9 cellular contexts compared by ENCODE assay signal in the genomic region with DNA sequence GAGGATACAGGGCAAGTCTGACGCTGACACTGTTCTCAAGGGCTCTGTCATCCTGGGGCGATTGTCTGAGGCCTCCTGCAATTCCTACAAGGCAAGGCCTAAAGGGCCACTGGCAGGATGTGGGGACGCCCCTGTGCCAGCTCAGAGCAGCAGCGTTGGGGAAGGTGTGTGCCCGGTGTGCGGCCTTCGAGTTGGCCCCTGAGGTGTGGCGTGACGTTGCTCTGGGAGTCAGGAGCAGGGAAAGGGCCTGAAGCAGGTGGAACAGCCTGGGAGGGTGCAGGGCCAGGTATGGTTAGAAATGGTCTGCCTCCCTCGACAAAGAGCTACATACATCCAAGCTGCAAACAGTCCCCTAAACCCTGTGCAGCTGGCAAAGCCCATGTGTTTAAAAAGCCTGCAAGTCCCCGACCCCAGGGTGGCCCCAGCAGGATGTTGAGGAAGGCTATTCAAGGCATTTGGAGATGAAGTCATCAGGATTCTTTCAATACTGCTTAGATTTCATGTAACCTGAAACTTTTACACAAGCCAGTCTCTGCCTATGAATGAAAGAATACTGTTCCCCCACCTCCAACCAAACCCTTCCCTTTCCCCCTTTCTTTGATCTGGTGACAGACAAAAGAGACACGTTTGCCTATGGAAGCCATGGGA.
A peak's percentile ranks its signal among the peaks of the same experiment; 100 is the strongest.
DNase-seq lines count a peak whose midpoint lies in the region; ATAC-seq and TF ChIP-seq lines count a peak whose summit lies in the region.
"Had no signal": no experiment of that assay in that cellular context is flagged by ENCODE, and none has a peak within 500 bp of the region (broad histone marks: within the 10 kb centered on the region; RNA-seq: fewer than 3 reads in every experiment).

No MANE protein-coding gene starts in this region.

- H3K4me3 ChIP-seq in KMS-11 (IDR thresholded peaks at IDR 0.05; ENCODE audit: insufficient read depth, low read depth, low read length), result no peak overlapping the region

- TF ChIP-seq CTCF in KMS-11 (conservative IDR thresholded peaks at IDR 0.05; ENCODE audit: low read depth, low read length), result no peak
- TF ChIP-seq CTCF in CD14-positive monocyte (IDR thresholded peaks at IDR 0.05), result no peak

- no peaks in the 10 kb centered on the region for H3K36me3 ChIP-seq in KMS-11 (ENCODE audit: insufficient read depth)

- H3K4me2 ChIP-seq in KMS-11, result peak overlapping the region; percentile 11; the same call in 1 of the 2 replicates

- in situ Hi-C loops in T47D (cut with HindIII; ENCODE audit: low pct_unique_long_range_greater_than_20kb, low sequenced_read_pairs), result no loop called here

- H3K27ac Mint-ChIP-seq in naive B cell (peak overlapping the region; percentile 89 to 99 (median 92)), CD14-positive monocyte (peak overlapping the region in 1 of 7 donors; percentile 21)
- H3K27ac Mint-ChIP-seq: activated CD4-positive, alpha-beta memory T cell treated with anti-CD3 and anti-CD28 coated beads, Interleukin-2, amount 10 ng/mL, durations not matched to agents 7 days and 5 days had no signal

- H3K27me3 ChIP-seq in KMS-11 (ENCODE audit: insufficient read depth, low read depth), result no peaks in the 10 kb centered on the region

- H4K20me1 ChIP-seq in KMS-11 (ENCODE audit: insufficient read depth), result no peaks in the 10 kb centered on the region

- no peaks in the 10 kb centered on the region for H3K79me2 ChIP-seq in KMS-11 (ENCODE audit: insufficient read depth, low read depth)

- no peak overlapping the region; the same call in 1 of the 2 replicates for H2AFZ ChIP-seq in KMS-11 (ENCODE audit: low read depth)

- ATAC-seq in naive B cell (ENCODE audit: low read depth in 2 of 2), result no peak
- no peak for ATAC-seq in GM19324 (IDR thresholded peaks at IDR 0.05; ENCODE audit: low FRiP score, unreplicated experiment)

- peaks cover 0 to 7% of the 10 kb centered on the region in 2 donors for H3K36me3 Mint-ChIP-seq in naive B cell
- no peaks in the 10 kb centered on the region for H3K36me3 Mint-ChIP-seq in CD14-positive monocyte

- no peak overlapping the region for H3K9ac ChIP-seq in KMS-11

- peaks cover 67 to 81% (median 80%) of the 10 kb centered on the region in 3 donors for H3K4me1 Mint-ChIP-seq in naive B cell
- H3K4me1 Mint-ChIP-seq in CD14-positive monocyte, result no peaks in the 10 kb centered on the region
- H3K4me1 Mint-ChIP-seq: activated CD4-positive, alpha-beta memory T cell treated with anti-CD3 and anti-CD28 coated beads, Interleukin-2, amount 10 ng/mL, durations not matched to agents 7 days and 5 days had no signal

- intact Hi-C loops in CD14-positive monocyte (cut with micrococcal nuclease), result no loop called here

- DNase-seq in DMS53 (lab: John Stamatoyannopoulos, UW) (peak; percentile 42), T47D (ENCODE audit: low read depth in 1 of 2, low spot score in 1 of 2) (peak; percentile 26 to 29), naive B cell (no peak), SKM-1 treated with dmso at 0.1 percent for 144 hours (lab: John Stamatoyannopoulos, UW; ENCODE audit: unreplicated experiment) (no peak), CD14-positive monocyte (ENCODE audit: low spot score) (no peak), NCI-H2227 (lab: John Stamatoyannopoulos, UW; ENCODE audit: unreplicated experiment) (no peak)
- DNase-seq: activated CD4-positive, alpha-beta memory T cell treated with anti-CD3 and anti-CD28 coated beads, Interleukin-2, amount 10 ng/mL, durations not matched to agents 7 days and 5 days had no signal

- H3K4me3 Mint-ChIP-seq in naive B cell, result peak overlapping the region in 7 of 8 donors; percentile 55 to 90 (median 77)
- H3K4me3 Mint-ChIP-seq in CD14-positive monocyte, result no peak overlapping the region
- H3K4me3 Mint-ChIP-seq: activated CD4-positive, alpha-beta memory T cell treated with anti-CD3 and anti-CD28 coated beads, Interleukin-2, amount 10 ng/mL, durations not matched to agents 7 days and 5 days had no signal

- no peak overlapping the region for H3K27ac ChIP-seq in KMS-11

- peaks cover 13% of the 10 kb centered on the region for H3K4me1 ChIP-seq in KMS-11 (ENCODE audit: low read depth, poor library complexity, severe bottlenecking)

- H3K9me3 Mint-ChIP-seq in naive B cell, result peaks cover 0 to 5% (median 0%) of the 10 kb centered on the region in 7 donors
- no peaks in the 10 kb centered on the region for H3K9me3 Mint-ChIP-seq in CD14-positive monocyte
- H3K9me3 Mint-ChIP-seq: activated CD4-positive, alpha-beta memory T cell treated with anti-CD3 and anti-CD28 coated beads, Interleukin-2, amount 10 ng/mL, durations not matched to agents 7 days and 5 days had no signal

- H3K27me3 Mint-ChIP-seq in naive B cell, result no peaks in the 10 kb centered on the region
- peaks cover 3 to 8% (median 6%) of the 10 kb centered on the region in 3 donors for H3K27me3 Mint-ChIP-seq in CD14-positive monocyte (ENCODE audit: low read depth in 3 of 3)
- H3K27me3 Mint-ChIP-seq: activated CD4-positive, alpha-beta memory T cell treated with anti-CD3 and anti-CD28 coated beads, Interleukin-2, amount 10 ng/mL, durations not matched to agents 7 days and 5 days had no signal

Comparison
In these comparisons a context has a peak if more than half of its experiments do, and no peak if none do; other contexts are left out.
1. DNase-seq: peak in DMS53 (single experiment) and T47D (2 of 2); none in naive B cell (single experiment), SKM-1 treated with dmso at 0.1 percent for 144 hours (single experiment), CD14-positive monocyte (single experiment) and NCI-H2227 (single experiment).
2. H3K4me3 Mint-ChIP-seq: peak in naive B cell (7 of 8); none in CD14-positive monocyte (0 of 2).